In the genomic region with DNA sequence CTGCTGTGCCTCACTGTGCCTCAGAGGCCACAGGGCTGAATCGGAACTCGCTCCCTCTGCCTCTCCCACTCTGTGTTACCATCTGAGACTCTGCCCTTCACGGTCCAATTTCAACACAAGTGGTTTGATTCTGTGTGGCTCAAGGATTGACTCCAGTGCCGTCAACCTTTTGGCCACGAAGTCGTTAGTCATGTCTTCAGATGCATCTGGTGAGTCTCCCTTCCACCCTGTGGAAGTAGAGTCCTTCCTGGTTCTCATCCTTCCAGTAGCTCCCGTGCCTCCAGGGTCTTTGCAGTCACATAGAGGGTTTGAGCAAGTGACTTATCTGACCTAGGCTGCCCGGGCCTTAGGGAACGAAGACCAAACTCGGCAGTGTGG, we compare ENCODE assay signal across 20 cellular contexts.
"Had no signal": no experiment of that assay in that cellular context is flagged by ENCODE, and none has a peak within 500 bp of the region (broad histone marks: within the 10 kb centered on the region; RNA-seq: fewer than 3 reads in every experiment).

No MANE protein-coding gene starts in this region.

- DNase-seq: activated CD4-positive, alpha-beta T cell treated with anti-CD3 and anti-CD28 coated beads for 1 hour; activated CD4-positive, alpha-beta T cell treated with anti-CD3 and anti-CD28 coated beads, Interleukin-2, amount 50 U/mL, for 48 hours; activated CD8-positive, alpha-beta memory T cell treated with anti-CD3 and anti-CD28 coated beads, Interleukin-2, amount 50 U/mL, for 48 hours; activated effector memory CD4-positive, alpha-beta T cell treated with Interleukin-2 at 50 U/mL for 16 hours; activated naive CD4-positive, alpha-beta T cell treated with Interleukin-2 at 50 U/mL for 16 hours; central memory CD4-positive, alpha-beta T cell; endodermal cell; head of caudate nucleus; hypothalamus; immature natural killer cell; left colon; midbrain; naive thymus-derived CD4-positive, alpha-beta T cell; occipital lobe; spleen; stimulated activated naive CD4-positive, alpha-beta T cell treated with Interleukin-2 at 50 U/mL for 16 hours; T-helper 2 cell had no signal

- H3K9me3 Mint-ChIP-seq: endodermal cell; immature natural killer cell; naive thymus-derived CD4-positive, alpha-beta T cell; neural progenitor cell had no signal

- H3K27me3 Mint-ChIP-seq: naive thymus-derived CD4-positive, alpha-beta T cell had no signal

- H3K4me3 Mint-ChIP-seq: endodermal cell; immature natural killer cell; naive thymus-derived CD4-positive, alpha-beta T cell; neural progenitor cell had no signal

- H3K27ac Mint-ChIP-seq: endodermal cell had no signal

- ATAC-seq: esophagus mucosa; left colon; naive thymus-derived CD4-positive, alpha-beta T cell; right cardiac atrium had no signal
